ENCODE assay signal across 9 cellular contexts in genomic region chr1:154272999-154273563, GRCh38. TPM values are rescaled to one million over a fixed set of nuclear protein-coding genes. Genes with fewer than 3 reads are reported as not detected.
DNase-seq lines count a peak whose midpoint lies in the region; ATAC-seq and TF ChIP-seq lines count a peak whose summit lies in the region.
"Had no signal": no experiment of that assay in that cellular context is flagged by ENCODE, and none has a peak within 500 bp of the region (broad histone marks: within the 10 kb centered on the region; RNA-seq: fewer than 3 reads in every experiment).

No MANE protein-coding gene starts in this region.

- H3K27me3 Mint-ChIP-seq in activated T-helper 17 cell treated with anti-CD3 and anti-CD28 coated beads, Interleukin-2, amount 50 U/mL, for 72 hours = no peaks in the 10 kb centered on the region
- H3K27me3 Mint-ChIP-seq in stimulated activated memory B cell treated with anti-CD40 and anti-IgM and Interleukin-4, amounts not matched to agents 10 μg/mL and 1 μg/mL and 100 μg/mL, for 72 hours = no peaks in the 10 kb centered on the region

- CTCF ChIA-PET in HEK293T (lab: Yijun Ruan, JAX) = interaction anchor here (0.7 to 2.5 kb wide), 4 partner anchors 53 to 81 kb away, joined by 3 to 16 read pairs (median 4); partner anchors contain the start of gene TPM3

- H3K4me1 ChIP-seq in iPS-15b (ENCODE audit: control insufficient read depth, insufficient read depth, low read length) = no peaks in the 10 kb centered on the region

- H3K9ac ChIP-seq in iPS-15b (ENCODE audit: low read depth, low read length) = peak overlapping the region; percentile 90

- POLR2A ChIA-PET in HEK293T (lab: Yijun Ruan, JAX) = interaction anchor here (0.5 to 1.7 kb wide), 5 partner anchors 8 to 78 kb away, joined by 3 to 5 read pairs (median 4); no protein-coding TSS in a partner anchor

- peaks cover 22% of the 10 kb centered on the region for H3K4me1 Mint-ChIP-seq in activated T-helper 17 cell treated with anti-CD3 and anti-CD28 coated beads, Interleukin-2, amount 50 U/mL, for 72 hours
- peaks cover 44% of the 10 kb centered on the region for H3K4me1 Mint-ChIP-seq in stimulated activated memory B cell treated with anti-CD40 and anti-IgM and Interleukin-4, amounts not matched to agents 10 μg/mL and 1 μg/mL and 100 μg/mL, for 72 hours

- H3K9me3 ChIP-seq in iPS-15b (ENCODE audit: control insufficient read depth, insufficient read depth, low read length) = no peaks in the 10 kb centered on the region

- no peak for DNase-seq in HEK293T (ENCODE audit: extremely low spot score)
- DNase-seq in NCI-H1436 treated with DMSO at 0.1 percent for 48 hours (lab: John Stamatoyannopoulos, UW) = no peak
- DNase-seq in NCI-H2107 (lab: John Stamatoyannopoulos, UW) = no peak

- peak overlapping the region; percentile 85 for H3K4me3 ChIP-seq in iPS-15b (ENCODE audit: low read depth, low read length)

- H3K27me3 ChIP-seq in iPS-15b (ENCODE audit: control insufficient read depth, insufficient read depth, low read length) = no peaks in the 10 kb centered on the region

- H3K36me3 ChIP-seq in iPS-15b (ENCODE audit: control insufficient read depth, insufficient read depth, low read length) = peaks cover 31% of the 10 kb centered on the region

- peak overlapping the region; percentile 99 for H3K27ac Mint-ChIP-seq in activated T-helper 17 cell treated with anti-CD3 and anti-CD28 coated beads, Interleukin-2, amount 50 U/mL, for 72 hours
- H3K27ac Mint-ChIP-seq in stimulated activated memory B cell treated with anti-CD40 and anti-IgM and Interleukin-4, amounts not matched to agents 10 μg/mL and 1 μg/mL and 100 μg/mL, for 72 hours = peak overlapping the region; percentile 96

- peak overlapping the region; percentile 98 for H3K4me3 Mint-ChIP-seq in activated T-helper 17 cell treated with anti-CD3 and anti-CD28 coated beads, Interleukin-2, amount 50 U/mL, for 72 hours
- H3K4me3 Mint-ChIP-seq in stimulated activated memory B cell treated with anti-CD40 and anti-IgM and Interleukin-4, amounts not matched to agents 10 μg/mL and 1 μg/mL and 100 μg/mL, for 72 hours = peak overlapping the region; percentile 93

- no peak for ATAC-seq in activated T-helper 17 cell treated with anti-CD3 and anti-CD28 coated beads, Interleukin-2, amount 50 U/mL, for 72 hours (replicated peaks)
- no peak for ATAC-seq in stimulated activated memory B cell treated with anti-CD40 and anti-IgM and Interleukin-4, amounts not matched to agents 10 μg/mL and 1 μg/mL and 100 μg/mL, for 72 hours
- ATAC-seq in HG03439 (IDR thresholded peaks at IDR 0.05; ENCODE audit: unreplicated experiment) (no peak), HG02870 (IDR thresholded peaks at IDR 0.05; ENCODE audit: unreplicated experiment) (no peak)

- peaks cover 81% of the 10 kb centered on the region for H3K36me3 Mint-ChIP-seq in activated T-helper 17 cell treated with anti-CD3 and anti-CD28 coated beads, Interleukin-2, amount 50 U/mL, for 72 hours (ENCODE audit: low read depth)
- peaks cover 57% of the 10 kb centered on the region for H3K36me3 Mint-ChIP-seq in stimulated activated memory B cell treated with anti-CD40 and anti-IgM and Interleukin-4, amounts not matched to agents 10 μg/mL and 1 μg/mL and 100 μg/mL, for 72 hours

- no peaks in the 10 kb centered on the region for H3K9me3 Mint-ChIP-seq in activated T-helper 17 cell treated with anti-CD3 and anti-CD28 coated beads, Interleukin-2, amount 50 U/mL, for 72 hours
- H3K9me3 Mint-ChIP-seq in stimulated activated memory B cell treated with anti-CD40 and anti-IgM and Interleukin-4, amounts not matched to agents 10 μg/mL and 1 μg/mL and 100 μg/mL, for 72 hours = no peaks in the 10 kb centered on the region

TF ChIP-seq in HEK293T, 16 proteins besides CTCF, POLR2A, EP300 and RAD21:
- TF ChIP-seq ZNF384 (IDR thresholded peaks at IDR 0.05) (peak; percentile 57; the same call in 1 of the 2 replicates), L3MBTL2 (conservative IDR thresholded peaks at IDR 0.05) (no peak)

RNA-seq across cellular contexts. Expression of gene HAX1, which starts 0.7 kb away (rescaled TPM):
- 100 to 1,000 TPM; 127 to 132 TPM for total RNA-seq in activated T-helper 17 cell treated with anti-CD3 and anti-CD28 coated beads, Interleukin-2, amount 50 U/mL, for 72 hours

RNA-seq across cellular contexts. Expression of gene AQP10, which starts 47.8 kb away (rescaled TPM):
- not detected for total RNA-seq in activated T-helper 17 cell treated with anti-CD3 and anti-CD28 coated beads, Interleukin-2, amount 50 U/mL, for 72 hours
- total RNA-seq: NCI-H460 had no signal

RNA-seq across cellular contexts. Expression of gene ATP8B2, which starts 52.2 kb away (rescaled TPM):
- 10 to 100 TPM; 64.3 to 69.0 TPM for total RNA-seq in activated T-helper 17 cell treated with anti-CD3 and anti-CD28 coated beads, Interleukin-2, amount 50 U/mL, for 72 hours

RNA-seq across cellular contexts. Expression of gene UBAP2L, which starts 52.3 kb away (rescaled TPM):
- 100 to 1,000 TPM; 237 to 249 TPM for total RNA-seq in activated T-helper 17 cell treated with anti-CD3 and anti-CD28 coated beads, Interleukin-2, amount 50 U/mL, for 72 hours
